10 cellular contexts compared by ENCODE assay signal in the genomic region with DNA sequence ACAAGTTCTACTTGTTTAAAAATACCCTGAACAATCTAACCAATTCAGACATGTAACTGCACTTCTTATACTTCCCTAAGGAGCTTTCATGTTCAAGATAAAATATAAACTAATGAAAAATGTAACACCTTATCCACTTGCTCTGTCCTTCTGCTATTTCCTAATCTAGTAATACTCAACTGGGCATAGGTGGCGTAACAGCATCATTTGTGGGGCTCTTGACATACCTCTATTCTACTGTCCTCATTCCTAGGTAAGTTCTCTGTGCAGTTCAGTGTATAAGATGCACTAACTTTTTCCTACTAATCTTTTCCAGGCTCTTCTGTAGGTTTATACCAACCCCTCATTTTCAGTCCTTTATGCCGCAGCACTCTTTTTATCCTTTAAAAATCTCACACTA. TPM values are rescaled to one million over a fixed set of nuclear protein-coding genes. Genes with fewer than 3 reads are reported as not detected.
DNase-seq lines count a peak whose midpoint lies in the region; ATAC-seq and TF ChIP-seq lines count a peak whose summit lies in the region.
"Had no signal": no experiment of that assay in that cellular context is flagged by ENCODE, and none has a peak within 500 bp of the region (broad histone marks: within the 10 kb centered on the region; RNA-seq: fewer than 3 reads in every experiment).

No MANE protein-coding gene starts in this region.

- H3K4me1 Mint-ChIP-seq in activated CD8-positive, alpha-beta T cell treated with anti-CD3 and anti-CD28 coated beads for 36 hours (ENCODE audit: low read depth): no peaks in the 10 kb centered on the region
- no peaks in the 10 kb centered on the region for H3K4me1 Mint-ChIP-seq in neural progenitor cell

- in situ Hi-C loops in KBM-7 (cut with MboI; ENCODE audit: low pct_unique_long_range_greater_than_20kb, low sequenced_read_pairs): no loop called here

- no peak overlapping the region for H3K9ac ChIP-seq in neural progenitor cell

- H3K4me2 ChIP-seq in neural progenitor cell: no peak overlapping the region

- H4K20me1 ChIP-seq in neural progenitor cell (ENCODE audit: low read depth): no peaks in the 10 kb centered on the region

- H3K4me3 ChIP-seq in neural progenitor cell: no peak overlapping the region
- H3K4me3 ChIP-seq: tibial nerve had no signal

- H2AFZ ChIP-seq in neural progenitor cell (replicated peaks): no peak overlapping the region

- no peaks in the 10 kb centered on the region for H3K27me3 ChIP-seq in neural progenitor cell
- H3K27me3 ChIP-seq: tibial nerve had no signal

- H3K27ac Mint-ChIP-seq in activated CD8-positive, alpha-beta T cell treated with anti-CD3 and anti-CD28 coated beads for 36 hours: no peak overlapping the region
- H3K27ac Mint-ChIP-seq in neural progenitor cell: no peak overlapping the region

- peaks cover 17% of the 10 kb centered on the region for H3K79me2 ChIP-seq in neural progenitor cell (ENCODE audit: low read depth)

- no peaks in the 10 kb centered on the region for H3K9me3 ChIP-seq in neural progenitor cell (ENCODE audit: low read depth)
- H3K9me3 ChIP-seq: tibial nerve had no signal

- H3K4me1 ChIP-seq in neural progenitor cell: no peaks in the 10 kb centered on the region
- H3K4me1 ChIP-seq: tibial nerve had no signal

- ATAC-seq in activated CD8-positive, alpha-beta T cell treated with anti-CD3 and anti-CD28 coated beads for 36 hours: peak; percentile 56
- no peak for ATAC-seq in GM21528 (IDR thresholded peaks at IDR 0.05; ENCODE audit: low FRiP score, unreplicated experiment)
- ATAC-seq in GM21360 (IDR thresholded peaks at IDR 0.05; ENCODE audit: unreplicated experiment): no peak

- H3K36me3 Mint-ChIP-seq in activated CD8-positive, alpha-beta T cell treated with anti-CD3 and anti-CD28 coated beads for 36 hours (ENCODE audit: low read depth): peaks cover 27% of the 10 kb centered on the region
- peaks cover 18% of the 10 kb centered on the region for H3K36me3 Mint-ChIP-seq in neural progenitor cell

- intact Hi-C loops in activated CD8-positive, alpha-beta T cell treated with anti-CD3 and anti-CD28 coated beads for 36 hours (cut with micrococcal nuclease): no loop called here

- H3F3A ChIP-seq in neural progenitor cell (ENCODE audit: low read depth): peaks cover 3% of the 10 kb centered on the region

- no peak overlapping the region for H3K27ac ChIP-seq in neural progenitor cell
- H3K27ac ChIP-seq: tibial nerve had no signal

- CTCF ChIA-PET in activated CD8-positive, alpha-beta T cell treated with anti-CD3 and anti-CD28 coated beads for 36 hours (lab: Charles Lee): interaction anchor here (1.1 to 1.4 kb wide), 3 partner anchors 11 to 590 kb away, joined by 3 to 6 read pairs (median 3); no protein-coding TSS in a partner anchor

- peaks cover 31% of the 10 kb centered on the region for H3K36me3 ChIP-seq in neural progenitor cell

- peak; percentile 25 for TF ChIP-seq CTCF in activated CD8-positive, alpha-beta T cell treated with anti-CD3 and anti-CD28 coated beads for 36 hours (IDR thresholded peaks at IDR 0.05)
- peak; percentile 24 for TF ChIP-seq CTCF in neural progenitor cell (IDR thresholded peaks at IDR 0.05)

- H3K27me3 Mint-ChIP-seq in activated CD8-positive, alpha-beta T cell treated with anti-CD3 and anti-CD28 coated beads for 36 hours: no peaks in the 10 kb centered on the region
- H3K27me3 Mint-ChIP-seq in neural progenitor cell (ENCODE audit: insufficient read depth, low read depth): no peaks in the 10 kb centered on the region
- H3K27me3 Mint-ChIP-seq: CD8-positive, alpha-beta memory T cell had no signal

- no peaks in the 10 kb centered on the region for H3K9me3 Mint-ChIP-seq in activated CD8-positive, alpha-beta T cell treated with anti-CD3 and anti-CD28 coated beads for 36 hours
- H3K9me3 Mint-ChIP-seq in neural progenitor cell: no peaks in the 10 kb centered on the region
- H3K9me3 Mint-ChIP-seq: CD8-positive, alpha-beta memory T cell had no signal

- POLR2A ChIA-PET in activated CD8-positive, alpha-beta T cell treated with anti-CD3 and anti-CD28 coated beads for 36 hours (lab: Charles Lee): no interaction called here

- DNase-seq in NCI-H82 (lab: John Stamatoyannopoulos, UW): peak; percentile 36
- DNase-seq in NCI-H82 treated with DMSO at 0.1 percent for 48 hours (lab: John Stamatoyannopoulos, UW; ENCODE audit: unreplicated experiment): no peak
- peak; percentile 21 for DNase-seq in KBM-7
- peak; percentile 44 for DNase-seq in activated CD8-positive, alpha-beta T cell treated with anti-CD3 and anti-CD28 coated beads for 36 hours
- peak; percentile 7 for DNase-seq in neural progenitor cell (ENCODE audit: low spot score)
- no peak for DNase-seq in UCSD-AML1 (lab: John Stamatoyannopoulos, UW; ENCODE audit: unreplicated experiment)
- DNase-seq: CD8-positive, alpha-beta memory T cell had no signal

- H3K4me3 Mint-ChIP-seq in activated CD8-positive, alpha-beta T cell treated with anti-CD3 and anti-CD28 coated beads for 36 hours: no peak overlapping the region
- no peak overlapping the region for H3K4me3 Mint-ChIP-seq in neural progenitor cell
- H3K4me3 Mint-ChIP-seq: CD8-positive, alpha-beta memory T cell had no signal

RNA-seq across cellular contexts. Expression of gene PRKD3, which starts 36.7 kb away (rescaled TPM):
- total RNA-seq in activated CD8-positive, alpha-beta T cell treated with anti-CD3 and anti-CD28 coated beads for 36 hours: 10 to 100 TPM; 23.8 to 25.6 TPM
- total RNA-seq in neural progenitor cell (ENCODE audit: low replicate concordance): 59.1 and 95.9 TPM in 2 replicates

RNA-seq across cellular contexts. Expression of gene QPCT, which starts 56.5 kb away (rescaled TPM):
- under 1 TPM; 0.29 to 0.56 TPM for total RNA-seq in activated CD8-positive, alpha-beta T cell treated with anti-CD3 and anti-CD28 coated beads for 36 hours
- total RNA-seq in neural progenitor cell (ENCODE audit: low replicate concordance): 0.19 TPM in 1 of 2 replicates, not detected in the other

RNA-seq across cellular contexts. Expression of gene NDUFAF7, which starts 56.5 kb away (rescaled TPM):
- 10 to 100 TPM; 18.4 to 22.5 TPM for total RNA-seq in activated CD8-positive, alpha-beta T cell treated with anti-CD3 and anti-CD28 coated beads for 36 hours
- 28.3 and 47.4 TPM in 2 replicates for total RNA-seq in neural progenitor cell (ENCODE audit: low replicate concordance)

RNA-seq across cellular contexts. Expression of gene CEBPZ, which starts 56.6 kb away (rescaled TPM):
- 10 to 100 TPM; 69.2 to 78.6 TPM for total RNA-seq in activated CD8-positive, alpha-beta T cell treated with anti-CD3 and anti-CD28 coated beads for 36 hours
- total RNA-seq in neural progenitor cell (ENCODE audit: low replicate concordance): 56.5 and 86.6 TPM in 2 replicates

Comparison
In these comparisons a context has a peak if more than half of its experiments do, and no peak if none do; other contexts are left out.
1. DNase-seq: peak in NCI-H82 (single experiment), KBM-7 (single experiment), activated CD8-positive, alpha-beta T cell treated with anti-CD3 and anti-CD28 coated beads for 36 hours (single experiment) and neural progenitor cell (single experiment); none in NCI-H82 treated with DMSO at 0.1 percent for 48 hours (single experiment) and UCSD-AML1 (single experiment).